8 cellular contexts compared by ENCODE assay signal in the genomic region with DNA sequence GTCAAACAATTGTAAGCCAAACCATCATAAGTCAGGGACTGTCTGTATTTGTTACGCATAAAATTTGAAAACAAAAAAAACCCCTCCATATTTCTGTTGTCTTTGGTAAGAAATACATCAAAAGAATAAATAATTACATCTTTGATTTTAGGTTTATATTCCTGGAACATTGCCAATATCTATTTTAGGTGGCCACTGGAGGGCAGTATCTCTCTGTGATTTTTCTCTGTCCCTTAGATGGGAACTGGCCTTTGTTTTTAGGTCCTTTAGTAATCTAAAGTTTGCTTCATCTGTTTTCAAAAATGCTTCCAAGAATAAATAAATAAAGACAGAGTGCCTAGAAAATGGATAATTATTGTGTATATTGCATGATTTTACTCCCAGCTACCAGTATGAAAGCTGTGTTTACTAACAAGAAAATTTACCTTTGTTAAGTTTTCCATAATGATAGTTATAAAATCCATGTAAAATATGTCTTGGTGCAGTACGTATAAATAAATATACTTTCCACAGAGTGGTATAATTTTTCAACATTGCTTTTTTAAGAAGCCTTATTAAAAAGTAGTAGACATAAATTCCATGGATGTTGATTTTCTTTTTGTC.
DNase-seq lines count a peak whose midpoint lies in the region; ATAC-seq and TF ChIP-seq lines count a peak whose summit lies in the region.

No MANE protein-coding gene starts in this region.

- no peak overlapping the region for H4K5ac ChIP-seq in mesendoderm (ENCODE audit: low read length)

- H3K4me3 ChIP-seq in heart left ventricle, result no peak overlapping the region
- no peak overlapping the region for H3K4me3 ChIP-seq in mesendoderm (ENCODE audit: low read length)

- H2BK15ac ChIP-seq in mesendoderm (replicated peaks; ENCODE audit: low read depth), result no peak overlapping the region

- 36 to 48% (median 45%) methylated on average over 2 of the region's 2 CpGs for WGBS in heart left ventricle, 4 donors
- WGBS in mesendoderm (ENCODE audit: extremely low coverage, insufficient coverage, low lambda C conversion rate), result no CpG with 5 or more reads among the region's 2 CpGs

- no peak overlapping the region for H2AK5ac ChIP-seq in mesendoderm (ENCODE audit: low read length)

- H3K9me3 ChIP-seq in heart left ventricle, result no peaks in the 10 kb centered on the region

- H3K56ac ChIP-seq in mesendoderm (ENCODE audit: low read length), result no peak overlapping the region

- H3K36me3 ChIP-seq in heart left ventricle (no peaks in the 10 kb centered on the region), mesendoderm (ENCODE audit: control insufficient read depth, insufficient read depth, low read length) (no peaks in the 10 kb centered on the region)

- H2BK5ac ChIP-seq in mesendoderm (ENCODE audit: low read length), result no peak overlapping the region

- no peak for TF ChIP-seq POLR2A in heart left ventricle (IDR thresholded peaks at IDR 0.05)

- H3K9ac ChIP-seq in mesendoderm (ENCODE audit: low read length), result no peak overlapping the region

- no peak overlapping the region for H4K8ac ChIP-seq in mesendoderm (ENCODE audit: low read depth, low read length)

- H3K79me1 ChIP-seq in mesendoderm (ENCODE audit: low read length), result no peaks in the 10 kb centered on the region

- H3K27me3 ChIP-seq in heart left ventricle (no peaks in the 10 kb centered on the region), mesendoderm (ENCODE audit: insufficient read depth, low read length, poor library complexity) (no peaks in the 10 kb centered on the region)

- no peak overlapping the region for H3K27ac ChIP-seq in heart left ventricle
- peak overlapping the region; percentile 68 for H3K27ac ChIP-seq in caudate nucleus (ENCODE audit: low read depth, low read length)
- no peak overlapping the region for H3K27ac ChIP-seq in mesendoderm (ENCODE audit: low read depth, low read length)

- H3K79me2 ChIP-seq in mesendoderm (ENCODE audit: control insufficient read depth, insufficient read depth, low read length), result no peaks in the 10 kb centered on the region

- ATAC-seq in heart left ventricle (no peak), left ventricle myocardium superior (no peak), GM21528 (IDR thresholded peaks at IDR 0.05; ENCODE audit: low FRiP score, unreplicated experiment) (no peak), GM21723 (IDR thresholded peaks at IDR 0.05; ENCODE audit: unreplicated experiment) (no peak)

- no peak overlapping the region for H3K4me2 ChIP-seq in mesendoderm (ENCODE audit: low read length)

- H3K4ac ChIP-seq in mesendoderm (ENCODE audit: low read depth, low read length), result no peak overlapping the region

- H3K18ac ChIP-seq in mesendoderm (ENCODE audit: low read length), result no peak overlapping the region

- intact Hi-C loops in heart left ventricle (cut with DNase I) (loop anchor here (1.0 to 10.0 kb wide), 12 partner anchors 124 to 584 kb away; partner anchors contain the start of gene FAM13C (in 3 of the 10)), left ventricle myocardium superior (cut with micrococcal nuclease) (loop anchor here (5.0 kb wide), 1 partner anchor 382 kb away; no protein-coding TSS in a partner anchor)

- no peak overlapping the region for H3K23ac ChIP-seq in mesendoderm (ENCODE audit: low read length)

- peak in 1 of 5 donors; percentile 9 for DNase-seq in heart left ventricle
- DNase-seq in left ventricle myocardium superior, result no peak
- peak; percentile 1 for DNase-seq in NCI-H2196 treated with DMSO at 0.1 percent for 48 hours (lab: John Stamatoyannopoulos, UW; ENCODE audit: unreplicated experiment)
- peak in 4 of 61 donors; percentile 2 to 11 (median 6) for DNase-seq in caudate nucleus (lab: John Stamatoyannopoulos, UW)
- peak; percentile 40 for DNase-seq in mesendoderm
- DNase-seq in stimulated activated CD4-positive, alpha-beta T cell treated with anti-CD3 and anti-CD28 coated beads, Interleukin-12 subunit alpha, Interleukin-12 subunit beta, amount 100 ng/mL, for 4 hours, result no peak

- peak; percentile 45 to 85 (median 66) for TF ChIP-seq CTCF in heart left ventricle (IDR thresholded peaks at IDR 0.05)

- H3K4me1 ChIP-seq in heart left ventricle (peaks cover 0 to 4% (median 0%) of the 10 kb centered on the region in 12 donors), mesendoderm (ENCODE audit: control insufficient read depth, low read depth, low read length) (no peaks in the 10 kb centered on the region)

- no peak overlapping the region for H2BK120ac ChIP-seq in mesendoderm (ENCODE audit: low read depth, low read length)

Comparison
In these comparisons a context has a peak if more than half of its experiments do, and no peak if none do; other contexts are left out.
1. DNase-seq: peak in NCI-H2196 treated with DMSO at 0.1 percent for 48 hours (single experiment) and mesendoderm (single experiment); none in left ventricle myocardium superior (single experiment) and stimulated activated CD4-positive, alpha-beta T cell treated with anti-CD3 and anti-CD28 coated beads, Interleukin-12 subunit alpha, Interleukin-12 subunit beta, amount 100 ng/mL, for 4 hours (single experiment).